Comparison of ENCODE assay signal across 8 cellular contexts in genomic region chr7:95772771-95773581, GRCh38. TPM values are rescaled to one million over a fixed set of nuclear protein-coding genes. Genes with fewer than 3 reads are reported as not detected.
DNase-seq lines count a peak whose midpoint lies in the region; TF ChIP-seq lines count a peak whose summit lies in the region.

No MANE protein-coding gene starts in this region.

- TF ChIP-seq CTCF in GM12864 (IDR thresholded peaks at IDR 0.05; ENCODE audit: low read depth, low read length, missing control alignments) (no peak), transverse colon (IDR thresholded peaks at IDR 0.05) (no peak)

- peaks cover 23% of the 10 kb centered on the region for H3K27me3 ChIP-seq in transverse colon

- H3K4me1 ChIP-seq in transverse colon, result peaks cover 0 to 11% (median 5%) of the 10 kb centered on the region in 4 donors

- peaks cover 17% of the 10 kb centered on the region for H3K27me3 Mint-ChIP-seq in dendritic cell treated with granulocyte-macrophage colony-stimulating factor and Interleukin-4, amounts not matched to agents 40 ng/mL and 50 ng/mL, for 4 days

- H3K4me3 Mint-ChIP-seq in dendritic cell treated with granulocyte-macrophage colony-stimulating factor and Interleukin-4, amounts not matched to agents 40 ng/mL and 50 ng/mL, for 4 days, result peak overlapping the region; percentile 76

- H3K27ac Mint-ChIP-seq in dendritic cell treated with granulocyte-macrophage colony-stimulating factor and Interleukin-4, amounts not matched to agents 40 ng/mL and 50 ng/mL, for 4 days, result no peak overlapping the region

- no peak for TF ChIP-seq POLR2A in transverse colon (IDR thresholded peaks at IDR 0.05)

- H3K36me3 Mint-ChIP-seq in dendritic cell treated with granulocyte-macrophage colony-stimulating factor and Interleukin-4, amounts not matched to agents 40 ng/mL and 50 ng/mL, for 4 days (ENCODE audit: low read depth), result no peaks in the 10 kb centered on the region

- H3K4me3 ChIP-seq in GM12864 (ENCODE audit: low read depth, low read length) (peak overlapping the region; percentile 22; the same call in 1 of the 2 replicates), transverse colon (peak overlapping the region; percentile 51 to 66 (median 56))

- H3K27ac ChIP-seq in transverse colon, result peak overlapping the region; percentile 41 to 76 (median 60)

- H3K4me1 Mint-ChIP-seq in dendritic cell treated with granulocyte-macrophage colony-stimulating factor and Interleukin-4, amounts not matched to agents 40 ng/mL and 50 ng/mL, for 4 days (ENCODE audit: low read depth), result peaks cover 5% of the 10 kb centered on the region

- intact Hi-C loops in dendritic cell treated with granulocyte-macrophage colony-stimulating factor and Interleukin-4, amounts not matched to agents 40 ng/mL and 50 ng/mL, for 4 days (cut with micrococcal nuclease), result no loop called here
- intact Hi-C loops in transverse colon (cut with DNase I; ENCODE audit: low total_unique reads), result no loop called here

- 16% methylated on average over 36 of the region's 45 CpGs; no CpG with 5 or more reads in 1 of the 2 donors for WGBS in transverse colon (ENCODE audit: low coverage in 1 of 2), 2 donors

- no peaks in the 10 kb centered on the region for H3K9me3 ChIP-seq in transverse colon

- H3K9me3 Mint-ChIP-seq in dendritic cell treated with granulocyte-macrophage colony-stimulating factor and Interleukin-4, amounts not matched to agents 40 ng/mL and 50 ng/mL, for 4 days, result no peaks in the 10 kb centered on the region

- no peaks in the 10 kb centered on the region for H3K36me3 ChIP-seq in transverse colon

- DNase-seq in GM12864 (ENCODE audit: low read depth) (no peak), NCI-H1417 (lab: John Stamatoyannopoulos, UW) (peak in 2 of 3 experiments; percentile 84 to 91), lung microvascular endothelial cell (ENCODE audit: low read depth in 2 of 2) (peak; percentile 18 to 54), transverse colon (peak; percentile 26), activated gamma-delta T cell (lab: John Stamatoyannopoulos, UW) (no peak), HEK293T (ENCODE audit: extremely low spot score) (no peak), AML-193 (lab: John Stamatoyannopoulos, UW) (no peak)

- POLR2A ChIA-PET in HEK293T (lab: Yijun Ruan, JAX), result no interaction called here

- CTCF ChIA-PET in HEK293T (lab: Yijun Ruan, JAX), result interaction anchor here (1.2 kb wide), 1 partner anchor 68 kb away, joined by 5 read pairs; no protein-coding TSS in a partner anchor

- TF ChIP-seq EP300 in transverse colon (IDR thresholded peaks at IDR 0.05; ENCODE audit: low read depth), result peak; percentile 49

- in situ Hi-C loops in transverse colon (cut with MboI; ENCODE audit: low pct_ligation_motif_present in 1 of 4, low pct_unique_long_range_greater_than_20kb in 1 of 4, low sequenced_read_pairs in 3 of 4), result no loop called here

TF ChIP-seq in HEK293T, 16 proteins besides CTCF, POLR2A, EP300 and RAD21:
- TF ChIP-seq FOXA1 (IDR thresholded peaks at IDR 0.05) (no peak), BHLHE40 (IDR thresholded peaks at IDR 0.05; ENCODE audit: borderline replicate concordance) (no peak), PKNOX1 (IDR thresholded peaks at IDR 0.05) (no peak), ARNT (IDR thresholded peaks at IDR 0.05) (no peak), NFRKB (IDR thresholded peaks at IDR 0.05) (no peak), L3MBTL2 (conservative IDR thresholded peaks at IDR 0.05) (no peak), FOXM1 (IDR thresholded peaks at IDR 0.05; ENCODE audit: borderline replicate concordance) (no peak), SP1 (IDR thresholded peaks at IDR 0.05) (no peak), ZNF384 (IDR thresholded peaks at IDR 0.05) (no peak), ELF4 (IDR thresholded peaks at IDR 0.05) (no peak), HDGF (IDR thresholded peaks at IDR 0.05; ENCODE audit: borderline replicate concordance) (no peak), LEF1 (IDR thresholded peaks at IDR 0.05; ENCODE audit: borderline replicate concordance) (no peak), FOXK2 (IDR thresholded peaks at IDR 0.05) (no peak), SUZ12 (IDR thresholded peaks at IDR 0.05) (no peak), CTBP1 (IDR thresholded peaks at IDR 0.05; ENCODE audit: borderline replicate concordance) (no peak), TARDBP (IDR thresholded peaks at IDR 0.05) (no peak)

RNA-seq across cellular contexts. Expression of gene DYNC1I1, which starts 0.6 kb away (rescaled TPM):
- total RNA-seq in lung microvascular endothelial cell, result 3.9 and 18.3 TPM in 2 replicates
- total RNA-seq in transverse colon, result 10 to 100 TPM in 1 of 4 donors, 1 to 10 TPM in 3; 1.8 to 37.0 (median 7.4) TPM

Comparison
In these comparisons a context has a peak if more than half of its experiments do, and no peak if none do; other contexts are left out.
1. DNase-seq: peak in NCI-H1417 (2 of 3), lung microvascular endothelial cell (2 of 2) and transverse colon (single experiment); none in GM12864 (single experiment), activated gamma-delta T cell (single experiment), HEK293T (single experiment) and AML-193 (0 of 2).